ENCODE assay signal across 20 cellular contexts in the genomic region with DNA sequence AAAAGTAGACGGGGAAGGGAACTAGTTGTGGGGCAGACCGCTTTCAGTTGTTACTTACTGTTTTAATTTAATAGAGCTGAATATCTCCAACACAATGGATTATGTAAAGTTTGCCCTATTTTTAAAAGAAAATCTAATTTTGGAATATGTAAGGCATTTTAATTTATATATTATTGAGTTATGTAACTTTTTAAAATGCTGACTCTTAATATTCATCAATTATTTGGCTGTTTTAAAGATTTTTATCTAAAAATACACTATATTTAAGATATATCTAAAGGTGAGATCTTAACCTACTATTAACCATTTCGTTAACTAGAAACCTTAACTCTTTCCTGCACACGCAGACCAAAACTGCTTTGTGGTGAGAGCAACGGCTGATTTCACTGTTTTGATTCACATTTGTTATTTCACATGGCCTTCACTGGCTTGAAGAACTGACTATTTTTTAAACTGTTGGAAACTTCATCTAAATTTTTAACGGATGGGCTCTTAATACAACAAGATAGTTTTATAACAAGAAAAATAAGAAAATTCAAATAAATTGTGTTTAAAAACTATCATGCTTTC.
"Had no signal": no experiment of that assay in that cellular context is flagged by ENCODE, and none has a peak within 500 bp of the region (broad histone marks: within the 10 kb centered on the region; RNA-seq: fewer than 3 reads in every experiment).

No MANE protein-coding gene starts in this region.

- H3K27ac Mint-ChIP-seq: immature natural killer cell, memory B cell, natural killer cell had no signal

- H3K4me1 Mint-ChIP-seq: immature natural killer cell, natural killer cell, neural crest cell had no signal

- H3K4me1 ChIP-seq: esophagus squamous epithelium, left ventricle myocardium inferior, lower lobe of right lung, sigmoid colon, stomach had no signal

- ATAC-seq: left cardiac atrium, lower lobe of right lung, natural killer cell had no signal

- H3K4me3 Mint-ChIP-seq: immature natural killer cell, memory B cell, mesothelial cell of epicardium, natural killer cell, neural crest cell had no signal

- H3K4me3 ChIP-seq: esophagus squamous epithelium, left ventricle myocardium inferior, lower lobe of right lung, sigmoid colon, skin epidermis, stomach had no signal

- FAIRE-seq: kidney had no signal

- DNase-seq: dermis blood vessel endothelial cell; esophagus squamous epithelium; foreskin fibroblast; immature natural killer cell; kidney; left cardiac atrium; left ventricle myocardium inferior; lower lobe of right lung; natural killer cell; posterior cingulate gyrus; sigmoid colon; stimulated activated CD4-positive, alpha-beta T cell treated with anti-CD3 and anti-CD28 coated beads, Interleukin-2, amount 100 ng/mL, for 24 hours; stimulated activated CD4-positive, alpha-beta T cell treated with anti-CD3 and anti-CD28 coated beads, Interleukin-4, amount 100 ng/mL, for 4 hours; stimulated activated naive CD4-positive, alpha-beta T cell; stomach; trophoblast cell had no signal

- H3K9me3 ChIP-seq: esophagus squamous epithelium, left ventricle myocardium inferior, lower lobe of right lung, sigmoid colon, stomach had no signal

- H3K9me3 Mint-ChIP-seq: immature natural killer cell, memory B cell, natural killer cell, neural crest cell had no signal

- H3K27me3 Mint-ChIP-seq: memory B cell had no signal

- H3K27ac ChIP-seq: esophagus squamous epithelium, left ventricle myocardium inferior, lower lobe of right lung, sigmoid colon, skin epidermis, stomach had no signal
